In genomic region chr4:74158561-74159396, GRCh38 we compare ENCODE assay signal across 7 cellular contexts. TPM values are rescaled to one million over a fixed set of nuclear protein-coding genes. Genes with fewer than 3 reads are reported as not detected.
DNase-seq lines count a peak whose midpoint lies in the region; ATAC-seq and TF ChIP-seq lines count a peak whose summit lies in the region.

No MANE protein-coding gene starts in this region.

- no peaks in the 10 kb centered on the region for H3K9me2 ChIP-seq in MM.1S (replicated peaks; ENCODE audit: insufficient read depth, low read length)

- in situ Hi-C loops in brain microvascular endothelial cell (cut with HindIII; ENCODE audit: low pct_ligation_motif_present, low sequenced_read_pairs) = no loop called here

- H3K27ac ChIP-seq in MM.1S (ENCODE audit: low read length) = no peak overlapping the region; the same call in 1 of the 2 replicates
- H3K27ac ChIP-seq in brain microvascular endothelial cell = peak overlapping the region; percentile 97
- peak overlapping the region; percentile 99 to 100 for H3K27ac ChIP-seq in lung (ENCODE audit: low read depth in 1 of 2, low read length in 1 of 2)
- H3K27ac ChIP-seq in tibial nerve = peak overlapping the region; percentile 81 to 94 (median 85)

- peak overlapping the region; percentile 99 for H3K4me2 ChIP-seq in MM.1S (ENCODE audit: low read depth, low read length)

- WGBS in lung, 2 donors = 19 to 27% methylated on average over 13 of the region's 13 CpGs
- 18% methylated on average over 13 of the region's 13 CpGs for WGBS in tibial nerve, 2 donors

- no peak for TF ChIP-seq EP300 in tibial nerve (IDR thresholded peaks at IDR 0.05)

- H3K36me3 ChIP-seq in MM.1S (replicated peaks; ENCODE audit: insufficient read depth, low read length) (peaks cover 14% of the 10 kb centered on the region), brain microvascular endothelial cell (replicated peaks) (peaks cover 3% of the 10 kb centered on the region), lung (ENCODE audit: control insufficient read depth in 2 of 2, insufficient read depth in 2 of 2, low read length in 2 of 2) (peaks cover 1 to 4% of the 10 kb centered on the region in 2 donors), tibial nerve (peaks cover 0 to 17% (median 0%) of the 10 kb centered on the region in 3 donors)

- peaks cover 8% of the 10 kb centered on the region for H3K4me1 ChIP-seq in MM.1S (ENCODE audit: low read length)
- peaks cover 0 to 19% of the 10 kb centered on the region in 2 donors for H3K4me1 ChIP-seq in lung (ENCODE audit: control insufficient read depth in 2 of 2, insufficient read depth in 2 of 2, low read length in 2 of 2)
- H3K4me1 ChIP-seq in tibial nerve = peaks cover 0 to 25% (median 7%) of the 10 kb centered on the region in 4 donors

- no peak for TF ChIP-seq POLR2A in tibial nerve (IDR thresholded peaks at IDR 0.05)

- DNase-seq in MM.1S = no peak
- no peak for DNase-seq in brain microvascular endothelial cell
- DNase-seq in lung (ENCODE audit: low spot score) = no peak
- no peak for DNase-seq in tibial nerve (ENCODE audit: low spot score in 2 of 2)
- no peak for DNase-seq in NCI-H2029 treated with DMSO at 0.1 percent for 48 hours (lab: John Stamatoyannopoulos, UW)

- H3K4me3 ChIP-seq in GM08714 (ENCODE audit: low read length) (peak overlapping the region; percentile 97), MM.1S (ENCODE audit: low read length) (peak overlapping the region; percentile 86), brain microvascular endothelial cell (ENCODE audit: low read depth, low read length) (peak overlapping the region; percentile 73), lung (peak overlapping the region; percentile 71), tibial nerve (peak overlapping the region; percentile 42 to 78 (median 64))

- peak overlapping the region; percentile 73 for H3K9ac ChIP-seq in MM.1S (ENCODE audit: low read length)

- no peaks in the 10 kb centered on the region for H4K20me1 ChIP-seq in MM.1S (ENCODE audit: insufficient read depth, low read length)

- H3K79me2 ChIP-seq in MM.1S (ENCODE audit: low read length) = peaks cover 40% of the 10 kb centered on the region

- H3K27me3 ChIP-seq in MM.1S (replicated peaks; ENCODE audit: insufficient read depth, low read length) = no peaks in the 10 kb centered on the region
- H3K27me3 ChIP-seq in brain microvascular endothelial cell (replicated peaks) = no peaks in the 10 kb centered on the region
- no peaks in the 10 kb centered on the region for H3K27me3 ChIP-seq in lung (ENCODE audit: control insufficient read depth, insufficient read depth)
- no peaks in the 10 kb centered on the region for H3K27me3 ChIP-seq in tibial nerve

- no peak for TF ChIP-seq CTCF in MM.1S (IDR thresholded peaks at IDR 0.05; ENCODE audit: low read length)
- no peak for TF ChIP-seq CTCF in brain microvascular endothelial cell (IDR thresholded peaks at IDR 0.05; ENCODE audit: low read depth, low read length, missing control alignments)
- no peak for TF ChIP-seq CTCF in lung (IDR thresholded peaks at IDR 0.05; ENCODE audit: control extremely low read depth, extremely low read depth)
- TF ChIP-seq CTCF in tibial nerve (IDR thresholded peaks at IDR 0.05) = no peak

- H2AFZ ChIP-seq in MM.1S (ENCODE audit: low read length) = peak overlapping the region; percentile 72; the same call in 1 of the 2 replicates

- no peaks in the 10 kb centered on the region for H3F3A ChIP-seq in MM.1S (ENCODE audit: insufficient read depth, low read length)

- ATAC-seq in lung (ENCODE audit: insufficient read depth, low FRiP score) = no peak
- ATAC-seq in GM18502 (IDR thresholded peaks at IDR 0.05; ENCODE audit: poor library complexity, unreplicated experiment) = no peak

- H3K9me3 ChIP-seq in MM.1S (replicated peaks; ENCODE audit: insufficient read depth, low read length) = no peaks in the 10 kb centered on the region
- H3K9me3 ChIP-seq in lung (ENCODE audit: control insufficient read depth in 2 of 2, insufficient read depth in 1 of 2, low read length in 1 of 2) = no peaks in the 10 kb centered on the region
- H3K9me3 ChIP-seq in tibial nerve = no peaks in the 10 kb centered on the region

RNA-seq across cellular contexts. Expression of gene MTHFD2L, which starts 0.9 kb away (rescaled TPM):
- total RNA-seq in lung (10 to 100 TPM; 15.8 to 32.1 TPM), tibial nerve (10 to 100 TPM; 11.4 to 23.7 (median 17.8) TPM)
- 10 to 100 TPM; 11.9 to 15.0 TPM for polyA plus RNA-seq in lung

RNA-seq across cellular contexts. Expression of gene CXCL2, which starts 59.8 kb away (rescaled TPM):
- 100 to 1,000 TPM in 1 of 2 donors, 10 to 100 TPM in 1; 82.2 to 127 TPM for total RNA-seq in lung
- 100 to 1,000 TPM in 1 of 2 donors, 10 to 100 TPM in 1; 98.4 to 291 TPM for polyA plus RNA-seq in lung
- 10 to 100 TPM in 3 of 4 donors, 1 to 10 TPM in 1; 4.0 to 25.3 (median 18.5) TPM for total RNA-seq in tibial nerve
